1 cellular context compared by ENCODE assay signal in genomic region chr2:233426619-233427342, GRCh38.
TF ChIP-seq lines count a peak whose summit lies in the region.

No MANE protein-coding gene starts in this region.

TF ChIP-seq in K562, 482 proteins besides CTCF, POLR2A, EP300 and RAD21 (continued from another document and continues in another):
- TF ChIP-seq PRDM10 (IDR thresholded peaks at IDR 0.05; ENCODE audit: partially characterized antibody), result peak; percentile 26
- TF ChIP-seq RB1 (IDR thresholded peaks at IDR 0.05; ENCODE audit: low read depth), result no peak
- TF ChIP-seq ZNF23 (CRISPR knock-in tag; IDR thresholded peaks at IDR 0.05), result no peak
- TF ChIP-seq E2F3 (CRISPR knock-in tag; IDR thresholded peaks at IDR 0.05), result no peak
- peak; percentile 61 to 76; a peak in 2 of 4 replicates for TF ChIP-seq FOXK2 (conservative IDR thresholded peaks at IDR 0.05 in 1 of 2, IDR thresholded peaks at IDR 0.05 in 1 of 2; ENCODE audit: low read depth in 2 of 2)
- TF ChIP-seq SMARCC2 (IDR thresholded peaks at IDR 0.05; ENCODE audit: low read depth), result peak; percentile 70
- TF ChIP-seq STAT5A (IDR thresholded peaks at IDR 0.05; ENCODE audit: borderline replicate concordance, low read length), result peak; percentile 43; the same call in 1 of the 2 replicates
- TF ChIP-seq FOSL1 (tag; conservative IDR thresholded peaks at IDR 0.05), result peak; percentile 94
- no peak for TF ChIP-seq PHF8 (IDR thresholded peaks at IDR 0.05; ENCODE audit: borderline replicate concordance, low read length)
- 0 out of 2 replicates have a peak, but pooled peaks have one; percentile 14 for TF ChIP-seq SMAD4 (CRISPR knock-in tag; conservative IDR thresholded peaks at IDR 0.05)
- peak; percentile 58 for TF ChIP-seq L3MBTL2 (IDR thresholded peaks at IDR 0.05)
- TF ChIP-seq ZNF124 (CRISPR knock-in tag; IDR thresholded peaks at IDR 0.05), result no peak
- TF ChIP-seq MLX (CRISPR knock-in tag; conservative IDR thresholded peaks at IDR 0.05), result no peak
- TF ChIP-seq KLF16 (IDR thresholded peaks at IDR 0.05), result 0 out of 2 replicates have a peak, but pooled peaks have one; percentile 23
- TF ChIP-seq SFPQ (IDR thresholded peaks at IDR 0.05; ENCODE audit: low read depth, low read length), result no peak
- no peak for TF ChIP-seq ZNF589 (CRISPR knock-in tag; IDR thresholded peaks at IDR 0.05; ENCODE audit: low read depth)
- TF ChIP-seq NFRKB (IDR thresholded peaks at IDR 0.05; ENCODE audit: low read depth), result no peak
- TF ChIP-seq NCOR1 (IDR thresholded peaks at IDR 0.05), result peak; percentile 66
- peak; percentile 54 for TF ChIP-seq BRD9 (IDR thresholded peaks at IDR 0.05; ENCODE audit: low read depth, partially characterized antibody)
- no peak for TF ChIP-seq LCOR (CRISPR knock-in tag; IDR thresholded peaks at IDR 0.05)
- TF ChIP-seq ESRRB (CRISPR knock-in tag; IDR thresholded peaks at IDR 0.05; ENCODE audit: borderline replicate concordance), result no peak
- no peak for TF ChIP-seq HMG20B (CRISPR knock-in tag; IDR thresholded peaks at IDR 0.05)
- TF ChIP-seq NFATC3 (IDR thresholded peaks at IDR 0.05), result 0 out of 2 replicates have a peak, but pooled peaks have one; percentile 16
- TF ChIP-seq FOXO4 (CRISPR knock-in tag; IDR thresholded peaks at IDR 0.05), result no peak
- TF ChIP-seq ZSCAN32 (CRISPR knock-in tag; IDR thresholded peaks at IDR 0.05), result no peak
- TF ChIP-seq CBX1 (IDR thresholded peaks at IDR 0.05; ENCODE audit: low read depth), result no peak
- peak; percentile 83 for TF ChIP-seq ZNF24 (IDR thresholded peaks at IDR 0.05)
- no peak for TF ChIP-seq SIN3B (IDR thresholded peaks at IDR 0.05; ENCODE audit: low read depth)
- TF ChIP-seq ZNF12 (CRISPR knock-in tag; IDR thresholded peaks at IDR 0.05), result no peak
- TF ChIP-seq SNAPC5 (CRISPR knock-in tag; IDR thresholded peaks at IDR 0.05), result no peak
- TF ChIP-seq TSHZ1 (CRISPR knock-in tag; IDR thresholded peaks at IDR 0.05), result no peak
- TF ChIP-seq DDX20 (tag; IDR thresholded peaks at IDR 0.05; ENCODE audit: low read depth), result no peak
- no peak for TF ChIP-seq PCBP1 (IDR thresholded peaks at IDR 0.05; ENCODE audit: low read depth, low read length, poor library complexity, severe bottlenecking)
- TF ChIP-seq THRB (CRISPR knock-in tag; conservative IDR thresholded peaks at IDR 0.05), result no peak
- TF ChIP-seq ARID4B (CRISPR knock-in tag; IDR thresholded peaks at IDR 0.05), result no peak
- TF ChIP-seq ZNF121 (CRISPR knock-in tag; conservative IDR thresholded peaks at IDR 0.05), result no peak
- TF ChIP-seq GATAD2A (IDR thresholded peaks at IDR 0.05), result no peak
- no peak for TF ChIP-seq TCF7 (IDR thresholded peaks at IDR 0.05; ENCODE audit: borderline replicate concordance)
- peak; percentile 63 for TF ChIP-seq CXXC5 (CRISPR knock-in tag; IDR thresholded peaks at IDR 0.05)
- no peak for TF ChIP-seq ZNF143 (CRISPR knock-in tag; IDR thresholded peaks at IDR 0.05)
- no peak for TF ChIP-seq RFX5 (IDR thresholded peaks at IDR 0.05; ENCODE audit: low read depth, low read length)
- TF ChIP-seq STAT5B (CRISPR knock-in tag; IDR thresholded peaks at IDR 0.05), result no peak
- TF ChIP-seq ZKSCAN8 (CRISPR knock-in tag; IDR thresholded peaks at IDR 0.05), result no peak
- TF ChIP-seq NR1H2 (CRISPR knock-in tag; IDR thresholded peaks at IDR 0.05), result no peak
- no peak for TF ChIP-seq PTBP1 (IDR thresholded peaks at IDR 0.05; ENCODE audit: low read depth, low read length)
- no peak for TF ChIP-seq ZNF551 (CRISPR knock-in tag; IDR thresholded peaks at IDR 0.05)
- peak; percentile 53; the same call in 1 of the 2 replicates for TF ChIP-seq ELF1 (tag; IDR thresholded peaks at IDR 0.05)
- TF ChIP-seq TFAP4 (CRISPR knock-in tag; IDR thresholded peaks at IDR 0.05; ENCODE audit: borderline replicate concordance), result peak; percentile 86
- peak; percentile 68; the same call in 1 of the 2 replicates for TF ChIP-seq RAD51 (IDR thresholded peaks at IDR 0.05; ENCODE audit: borderline replicate concordance, low read depth)
- TF ChIP-seq JUND (IDR thresholded peaks at IDR 0.05; ENCODE audit: borderline replicate concordance, low read depth, low read length), result peak; percentile 91
- TF ChIP-seq JUND (tag; IDR thresholded peaks at IDR 0.05; ENCODE audit: borderline replicate concordance, low read depth, low read length), result peak; percentile 94; the same call in 2 of the 3 replicates
- no peak for TF ChIP-seq NCOA4 (IDR thresholded peaks at IDR 0.05; ENCODE audit: partially characterized antibody)
